1 cellular context compared by ENCODE assay signal in the genomic region with DNA sequence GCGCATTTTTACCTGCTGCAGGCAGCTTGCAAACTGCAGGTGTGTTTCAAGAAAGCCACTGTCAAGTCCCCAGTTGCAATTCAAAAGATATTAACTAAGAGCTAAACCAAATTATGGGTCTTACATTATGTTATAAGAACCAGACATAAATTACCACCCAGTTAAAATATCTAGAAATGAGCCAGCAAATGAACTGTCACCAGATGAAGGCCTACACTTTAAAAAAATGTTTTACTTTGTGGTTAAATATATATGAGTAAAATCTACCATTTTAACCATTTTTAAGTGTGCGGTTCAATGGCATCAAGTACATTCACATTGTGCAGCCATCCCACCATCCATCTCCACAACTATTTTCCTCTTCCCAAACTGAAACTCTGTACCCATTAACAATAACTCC.
TF ChIP-seq lines count a peak whose summit lies in the region.

No MANE protein-coding gene starts in this region.

TF ChIP-seq in K562, 482 proteins besides CTCF, POLR2A, EP300 and RAD21:
- TF ChIP-seq RBM22 (IDR thresholded peaks at IDR 0.05; ENCODE audit: low read depth, low read length, poor library complexity, severe bottlenecking) (no peak), KLF16 (IDR thresholded peaks at IDR 0.05) (no peak), MECOM (CRISPR knock-in tag; IDR thresholded peaks at IDR 0.05) (no peak), KAT2B (IDR thresholded peaks at IDR 0.05; ENCODE audit: low read depth, low read length) (no peak), NRF1 (conservative IDR thresholded peaks at IDR 0.05 in 1 of 2, IDR thresholded peaks at IDR 0.05 in 1 of 2) (no peak)
